Comparison of ENCODE assay signal across 9 cellular contexts in the genomic region with DNA sequence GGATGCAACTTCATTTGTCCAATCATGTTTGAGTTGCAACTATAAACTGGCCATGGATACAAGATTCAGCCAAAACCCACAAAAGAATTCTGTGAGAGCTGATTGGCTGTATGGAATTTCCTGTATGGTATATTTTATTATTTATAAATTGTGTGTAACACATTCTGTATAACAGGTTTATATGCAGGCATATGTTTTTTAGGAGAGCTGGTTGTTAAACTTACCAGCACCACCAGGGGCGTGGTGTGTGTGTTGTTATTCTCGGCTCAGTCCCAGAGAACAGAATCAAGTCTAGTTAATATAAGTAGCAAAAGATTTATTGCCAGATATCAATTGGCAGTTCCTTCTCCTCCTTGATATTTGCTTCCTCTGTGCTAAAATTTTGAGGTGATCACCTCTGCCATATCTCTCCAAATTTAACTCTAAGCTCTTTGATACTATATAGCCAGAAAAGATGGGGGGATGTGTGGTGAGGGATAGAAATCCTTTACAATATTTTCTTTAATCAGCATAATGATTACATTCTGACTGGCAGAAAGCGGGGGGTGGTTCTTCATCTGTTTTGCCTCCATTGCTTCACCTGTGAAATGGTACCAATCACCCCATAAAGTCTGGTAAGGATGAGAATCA. TPM values are rescaled to one million over a fixed set of nuclear protein-coding genes. Genes with fewer than 3 reads are reported as not detected.
A peak's percentile ranks its signal among the peaks of the same experiment; 100 is the strongest.
DNase-seq lines count a peak whose midpoint lies in the region; ATAC-seq and TF ChIP-seq lines count a peak whose summit lies in the region.
"Had no signal": no experiment of that assay in that cellular context is flagged by ENCODE, and none has a peak within 500 bp of the region (broad histone marks: within the 10 kb centered on the region; RNA-seq: fewer than 3 reads in every experiment).

No MANE protein-coding gene starts in this region.

- no peak for ATAC-seq in stimulated activated naive CD8-positive, alpha-beta T cell treated with anti-CD3 and anti-CD28 coated beads, Interleukin-15, Interleukin-2, amounts not matched to agents 100 U/mL and 50 U/mL, for 24 hours
- no peak for ATAC-seq in HG03039 (IDR thresholded peaks at IDR 0.05; ENCODE audit: unreplicated experiment)
- no peak for ATAC-seq in HG03354 (IDR thresholded peaks at IDR 0.05; ENCODE audit: poor library complexity, severe bottlenecking, unreplicated experiment)

- CTCF ChIA-PET in RWPE1 (lab: Yijun Ruan, JAX): interaction anchor here (0.6 to 3.8 kb wide), 20 partner anchors 9 to 1844 kb away, joined by 3 to 115 read pairs (median 4); a partner anchor contains a TSS

- POLR2A ChIA-PET in RWPE1 (lab: Yijun Ruan, JAX; ENCODE audit: low non-redundant PET): interaction anchor here (0.6 kb wide), 1 partner anchor 463 kb away, joined by 3 read pairs; no protein-coding TSS in a partner anchor

- H3K27ac ChIP-seq in 22Rv1: no peak overlapping the region
- no peak overlapping the region for H3K27ac ChIP-seq in RWPE1
- H3K27ac ChIP-seq in fibroblast of lung (ENCODE audit: insufficient read depth, low read length): no peak overlapping the region
- H3K27ac ChIP-seq: skin epidermis had no signal

- H3K36me3 ChIP-seq in fibroblast of lung (ENCODE audit: control insufficient read depth, insufficient read depth, low read length): no peaks in the 10 kb centered on the region

- H3K27me3 ChIP-seq in fibroblast of lung (ENCODE audit: control insufficient read depth, insufficient read depth, low read length): no peaks in the 10 kb centered on the region

- no peak overlapping the region for H3K4me2 ChIP-seq in fibroblast of lung (ENCODE audit: extremely low read depth, insufficient read depth, low read length)

- H2AFZ ChIP-seq in fibroblast of lung (ENCODE audit: low read length): no peak overlapping the region

- H3K9ac ChIP-seq in fibroblast of lung (ENCODE audit: insufficient read depth, low read length): no peak overlapping the region

- TF ChIP-seq CTCF in 22Rv1 (IDR thresholded peaks at IDR 0.05) (peak; percentile 75), GM12875 (IDR thresholded peaks at IDR 0.05; ENCODE audit: borderline replicate concordance, insufficient read depth, low read depth, low read length) (peak; percentile 42; the same call in 1 of the 2 replicates), RWPE1 (conservative IDR thresholded peaks at IDR 0.05; ENCODE audit: low read depth) (peak; percentile 81), fibroblast of lung (conservative IDR thresholded peaks at IDR 0.05 in 1 of 2, IDR thresholded peaks at IDR 0.05 in 1 of 2; ENCODE audit: low read depth in 1 of 2, low read length in 2 of 2) (peak; percentile 51 to 65)

- no peak overlapping the region for H3K4me3 ChIP-seq in GM12875 (ENCODE audit: low read depth, low read length)
- no peak overlapping the region for H3K4me3 ChIP-seq in fibroblast of lung (replicated peaks in 1 of 4; ENCODE audit: control extremely low read depth in 1 of 4, insufficient read depth in 1 of 4, low read depth in 3 of 4, low read length in 4 of 4)
- H3K4me3 ChIP-seq: skin epidermis had no signal

- DNase-seq in RWPE1 (ENCODE audit: low spot score) (peak; percentile 80), fibroblast of lung (ENCODE audit: low read depth in 2 of 2) (peak; percentile 21 to 37)
- DNase-seq in stimulated activated CD8-positive, alpha-beta memory T cell treated with anti-CD3 and anti-CD28 coated beads, Interleukin-4, amount 100 ng/mL, for 48 hours: peak; percentile 20
- no peak for DNase-seq in stimulated activated naive CD8-positive, alpha-beta T cell treated with anti-CD3 and anti-CD28 coated beads, Interleukin-15, Interleukin-2, amounts not matched to agents 100 U/mL and 50 U/mL, for 24 hours

- no peaks in the 10 kb centered on the region for H3K4me1 ChIP-seq in fibroblast of lung (ENCODE audit: control insufficient read depth, extremely low read depth, insufficient read depth, low read length)

- no peaks in the 10 kb centered on the region for H3K79me2 ChIP-seq in fibroblast of lung (ENCODE audit: control insufficient read depth, insufficient read depth, low read length)

- no peaks in the 10 kb centered on the region for H3K9me3 ChIP-seq in fibroblast of lung (ENCODE audit: control insufficient read depth, insufficient read depth, low read depth, low read length)

- no peaks in the 10 kb centered on the region for H4K20me1 ChIP-seq in fibroblast of lung (ENCODE audit: control insufficient read depth, extremely low read depth, insufficient read depth, low read length)

RNA-seq across cellular contexts. Expression of a gene that starts 22.9 kb away (rescaled TPM):
- 1.3 and 2.6 TPM in 2 replicates for total RNA-seq in fibroblast of lung
- polyA plus RNA-seq in fibroblast of lung: 1.1 and 1.5 TPM in 2 replicates
- 2.2 and 2.6 TPM in 2 replicates for polyA plus RNA-seq in fibroblast of lung (2012)
- polyA minus RNA-seq in fibroblast of lung (ENCODE audit: low replicate concordance): not detected in 2 replicates

RNA-seq across cellular contexts. Expression of a gene that starts 37.0 kb away (rescaled TPM):
- 44.3 and 59.6 TPM in 2 replicates for total RNA-seq in fibroblast of lung
- 8.3 and 10.4 TPM in 2 replicates for polyA plus RNA-seq in fibroblast of lung
- 30.5 and 46.4 TPM in 2 replicates for polyA plus RNA-seq in fibroblast of lung (2012)
- 5.1 and 8.3 TPM in 2 replicates for polyA minus RNA-seq in fibroblast of lung (ENCODE audit: low replicate concordance)
